ENCODE assay signal across 35 cellular contexts in the genomic region with DNA sequence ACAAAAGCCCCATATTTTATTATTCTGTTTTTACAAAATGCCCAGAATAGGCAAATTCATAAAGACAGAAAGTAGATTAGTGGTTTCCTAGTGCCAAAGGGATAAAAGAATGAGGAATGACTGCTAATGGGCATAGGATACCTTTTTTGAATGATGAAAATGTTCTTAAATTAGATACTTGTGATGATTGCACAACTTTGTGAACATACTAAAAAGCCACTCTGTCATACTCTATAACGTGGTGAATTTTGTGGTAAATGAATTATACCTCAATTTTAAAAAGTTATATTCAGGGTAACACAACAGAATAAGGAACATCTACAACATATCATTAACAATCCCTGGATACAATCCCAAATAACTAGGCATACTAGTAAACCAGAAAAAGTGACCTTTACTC. TPM values are rescaled to one million over a fixed set of nuclear protein-coding genes. Genes with fewer than 3 reads are reported as not detected.
DNase-seq lines count a peak whose midpoint lies in the region; ATAC-seq, FAIRE-seq and TF ChIP-seq lines count a peak whose summit lies in the region.
"Had no signal": no experiment of that assay in that cellular context is flagged by ENCODE, and none has a peak within 500 bp of the region (broad histone marks: within the 10 kb centered on the region; RNA-seq: fewer than 3 reads in every experiment).

No MANE protein-coding gene starts in this region.

- dilution Hi-C loops in IMR-90 (cut with HindIII; ENCODE audit: low sequenced_read_pairs, unreplicated experiment): no loop called here

- H3K9me1 ChIP-seq in IMR-90 (ENCODE audit: insufficient read depth, low read length) (no peaks in the 10 kb centered on the region), K562 (ENCODE audit: control insufficient read depth, insufficient read depth, low read length) (no peaks in the 10 kb centered on the region)

- H4K20me1 ChIP-seq in HepG2 (ENCODE audit: insufficient read depth, low read length) (no peaks in the 10 kb centered on the region), IMR-90 (ENCODE audit: insufficient read depth, low read length) (no peaks in the 10 kb centered on the region), K562 (replicated peaks; ENCODE audit: control insufficient read depth, insufficient read depth, low read length) (no peaks in the 10 kb centered on the region)
- H4K20me1 ChIP-seq: BLaER1; BLaER1 treated with 17β-estradiol and CSF1 and Interleukin-3, amounts not matched to agents 10 nM and 100 nM had no signal

- TF ChIP-seq EP300 in HepG2 (IDR thresholded peaks at IDR 0.05; ENCODE audit: low read depth in 2 of 2, low read length in 2 of 2): no peak
- TF ChIP-seq EP300 in HepG2 (CRISPR knock-in tag; IDR thresholded peaks at IDR 0.05; ENCODE audit: borderline replicate concordance): no peak
- TF ChIP-seq EP300 in K562 (IDR thresholded peaks at IDR 0.05; ENCODE audit: low read length): no peak

- H3K4ac ChIP-seq in IMR-90 (ENCODE audit: low read depth, low read length): no peak overlapping the region

- H2AK9ac ChIP-seq in IMR-90 (replicated peaks; ENCODE audit: low read depth, low read length, poor library complexity): no peak overlapping the region

- no peaks in the 10 kb centered on the region for H3K27me3 ChIP-seq in HepG2 (ENCODE audit: control insufficient read depth in 1 of 2, insufficient read depth in 2 of 2, low read length in 2 of 2)
- H3K27me3 ChIP-seq in right lobe of liver: no peaks in the 10 kb centered on the region
- H3K27me3 ChIP-seq in IMR-90 (ENCODE audit: control insufficient read depth, insufficient read depth, low read length): no peaks in the 10 kb centered on the region
- no peaks in the 10 kb centered on the region for H3K27me3 ChIP-seq in K562 (ENCODE audit: control insufficient read depth in 2 of 2, insufficient read depth in 2 of 2, low read length in 2 of 2)
- H3K27me3 ChIP-seq in CD4-positive, alpha-beta memory T cell (ENCODE audit: insufficient read depth, low read length): no peaks in the 10 kb centered on the region
- H3K27me3 ChIP-seq: BE2C; BLaER1; BLaER1 treated with 17β-estradiol and CSF1 and Interleukin-3, amounts not matched to agents 10 nM and 100 nM had no signal

- no peak overlapping the region for H3K27ac ChIP-seq in HepG2 (ENCODE audit: extremely low read length, insufficient read depth, low read length)
- H3K27ac ChIP-seq in right lobe of liver: no peak overlapping the region
- no peak overlapping the region for H3K27ac ChIP-seq in IMR-90 (ENCODE audit: insufficient read depth, low read length)
- no peak overlapping the region for H3K27ac ChIP-seq in K562 (ENCODE audit: extremely low read depth, low read depth, low read length)
- no peak overlapping the region for H3K27ac ChIP-seq in CD4-positive, alpha-beta memory T cell (ENCODE audit: low read depth, low read length)
- H3K27ac ChIP-seq: 22Rv1; A549; BLaER1; BLaER1 treated with 17β-estradiol and CSF1 and Interleukin-3, amounts not matched to agents 10 nM and 100 nM; C4-2B had no signal

- peaks cover 5 to 11% (median 9%) of the 10 kb centered on the region in 4 donors for H3K4me1 Mint-ChIP-seq in CD4-positive, alpha-beta memory T cell
- H3K4me1 Mint-ChIP-seq: B cell, CD14-positive monocyte had no signal

- TF ChIP-seq POLR2A in HepG2 (IDR thresholded peaks at IDR 0.05; ENCODE audit: insufficient read depth in 1 of 2, low read depth in 2 of 2, low read length in 2 of 2) (no peak), right lobe of liver (IDR thresholded peaks at IDR 0.05) (no peak), IMR-90 (IDR thresholded peaks at IDR 0.05; ENCODE audit: low read depth, low read length) (no peak), K562 (conservative IDR thresholded peaks at IDR 0.05) (no peak)

- ATAC-seq in HepG2 (no peak), right lobe of liver (no peak), IMR-90 (ENCODE audit: low read depth) (no peak), K562 (no peak)
- ATAC-seq: A549; CD8-positive, alpha-beta T cell had no signal

- CTCF ChIA-PET in HepG2 (lab: Yijun Ruan, JAX; ENCODE audit: low intra/inter-chr PET ratio, low total read pairs): no interaction called here
- CTCF ChIA-PET in IMR-90 (lab: Yijun Ruan, JAX): no interaction called here
- CTCF ChIA-PET in K562 (lab: Yijun Ruan, JAX; ENCODE audit: low intra/inter-chr PET ratio): no interaction called here
- CTCF ChIA-PET in CD4-positive, alpha-beta memory T cell (lab: Charles Lee; ENCODE audit: partially characterized antibody): no interaction called here

- peaks cover 0 to 47% (median 20%) of the 10 kb centered on the region in 8 donors for H3K9me3 Mint-ChIP-seq in CD4-positive, alpha-beta memory T cell

- H3K14ac ChIP-seq in IMR-90 (replicated peaks; ENCODE audit: low read depth, low read length): no peak overlapping the region

- BruUV-seq in HepG2 (replicated peaks; lab: Mats Ljungman, UMichigan) (no TSS peak), IMR-90 (replicated peaks; lab: Mats Ljungman, UMichigan) (no TSS peak), K562 (replicated peaks; lab: Mats Ljungman, UMichigan) (no TSS peak)

- peaks cover 0 to 12% of the 10 kb centered on the region in 2 donors for H3K36me3 Mint-ChIP-seq in CD4-positive, alpha-beta memory T cell
- H3K36me3 Mint-ChIP-seq: CD14-positive monocyte; CD8-positive, alpha-beta T cell had no signal

- H2AK5ac ChIP-seq in IMR-90 (ENCODE audit: low read depth, low read length): no peak overlapping the region

- TF ChIP-seq CTCF in HepG2 (CRISPR knock-in tag; IDR thresholded peaks at IDR 0.05) (no peak), right lobe of liver (IDR thresholded peaks at IDR 0.05) (no peak), IMR-90 (conservative IDR thresholded peaks at IDR 0.05; ENCODE audit: low read depth, low read length) (no peak), K562 (IDR thresholded peaks at IDR 0.05 in 2 of 3, conservative IDR thresholded peaks at IDR 0.05 in 1 of 3; ENCODE audit: insufficient read depth in 2 of 3, low read depth in 1 of 3, low read length in 3 of 3) (no peak)

- peaks cover 5% of the 10 kb centered on the region for H3K4me1 ChIP-seq in HepG2 (ENCODE audit: insufficient read depth, low read length)
- H3K4me1 ChIP-seq in right lobe of liver: no peaks in the 10 kb centered on the region
- no peaks in the 10 kb centered on the region for H3K4me1 ChIP-seq in IMR-90 (ENCODE audit: control insufficient read depth, insufficient read depth, low read length)
- no peaks in the 10 kb centered on the region for H3K4me1 ChIP-seq in K562 (replicated peaks in 1 of 2; ENCODE audit: control insufficient read depth in 2 of 2, insufficient read depth in 2 of 2, low read length in 2 of 2)
- no peaks in the 10 kb centered on the region for H3K4me1 ChIP-seq in CD4-positive, alpha-beta memory T cell (ENCODE audit: insufficient read depth, low read length)
- H3K4me1 ChIP-seq: A549; BE2C; BLaER1; BLaER1 treated with 17β-estradiol and CSF1 and Interleukin-3, amounts not matched to agents 10 nM and 100 nM; Caco-2 had no signal

- H3K79me1 ChIP-seq in IMR-90 (ENCODE audit: low read depth in 1 of 2, low read length in 2 of 2): no peaks in the 10 kb centered on the region

- in situ Hi-C loops in HepG2 (cut with HindIII; ENCODE audit: extremely low pct_ligation_motif_present, low pct_unique_long_range_greater_than_20kb): loop anchor here (10.0 kb wide), 1 partner anchor 306 kb away; the partner anchor contains the start of gene RGPD8
- in situ Hi-C loops in IMR-90 (cut with MboI; ENCODE audit: low sequenced_read_pairs): no loop called here
- in situ Hi-C loops in K562 (cut with MboI): loop anchor here (10.0 kb wide), 1 partner anchor 456 kb away; the partner anchor contains the start of gene CHCHD5

- H3K4me3 ChIP-seq in HepG2 (replicated peaks in 1 of 3; ENCODE audit: insufficient read depth in 1 of 3, low read depth in 2 of 3, low read length in 3 of 3): no peak overlapping the region
- no peak overlapping the region for H3K4me3 ChIP-seq in right lobe of liver
- no peak overlapping the region for H3K4me3 ChIP-seq in IMR-90 (ENCODE audit: insufficient read depth, low read depth, low read length)
- H3K4me3 ChIP-seq in K562: no peak overlapping the region
- no peak overlapping the region for H3K4me3 ChIP-seq in CD4-positive, alpha-beta memory T cell (ENCODE audit: low read length in 2 of 2)
- H3K4me3 ChIP-seq: A549; BLaER1; BLaER1 treated with 17β-estradiol and CSF1 and Interleukin-3, amounts not matched to agents 10 nM and 100 nM had no signal

- H2BK20ac ChIP-seq in IMR-90 (ENCODE audit: low read depth, low read length): no peak overlapping the region

- H3K27ac Mint-ChIP-seq in CD4-positive, alpha-beta memory T cell: no peak overlapping the region
- H3K27ac Mint-ChIP-seq: B cell; CD14-positive monocyte; CD4-positive, alpha-beta T cell; CD4-positive, CD25-positive, alpha-beta regulatory T cell; CD8-positive, alpha-beta memory T cell; CD8-positive, alpha-beta T cell had no signal

- H2AFZ ChIP-seq in HepG2 (ENCODE audit: low read length): no peak overlapping the region
- H2AFZ ChIP-seq in IMR-90 (replicated peaks; ENCODE audit: low read length, poor library complexity): no peak overlapping the region
- no peak overlapping the region for H2AFZ ChIP-seq in K562 (ENCODE audit: low read depth, low read length)

- no peak overlapping the region for H4K8ac ChIP-seq in IMR-90 (ENCODE audit: low read depth in 2 of 2, low read length in 2 of 2)

- H3K27me3 Mint-ChIP-seq in CD4-positive, alpha-beta memory T cell: no peaks in the 10 kb centered on the region
- H3K27me3 Mint-ChIP-seq: B cell; CD4-positive, alpha-beta T cell; CD4-positive, CD25-positive, alpha-beta regulatory T cell; CD8-positive, alpha-beta memory T cell had no signal

- no peak overlapping the region for H2BK5ac ChIP-seq in IMR-90 (ENCODE audit: low read depth, low read length, poor library complexity, severe bottlenecking)

- H3K56ac ChIP-seq in IMR-90 (ENCODE audit: extremely low read depth, insufficient read depth, low read length): no peak overlapping the region

- H3K4me3 Mint-ChIP-seq in CD4-positive, alpha-beta memory T cell: no peak overlapping the region
- H3K4me3 Mint-ChIP-seq: B cell; CD14-positive monocyte; CD4-positive, alpha-beta T cell; CD4-positive, CD25-positive, alpha-beta regulatory T cell; CD8-positive, alpha-beta memory T cell; CD8-positive, alpha-beta T cell had no signal

- H3K23ac ChIP-seq in IMR-90 (ENCODE audit: low read depth, low read length): no peak overlapping the region

- no peak overlapping the region for H2BK120ac ChIP-seq in IMR-90 (ENCODE audit: low read depth, low read length)

- H3K9ac ChIP-seq in HepG2 (ENCODE audit: insufficient read depth, low read depth, low read length) (no peak overlapping the region), IMR-90 (ENCODE audit: low read depth, low read length) (no peak overlapping the region), K562 (ENCODE audit: insufficient read depth in 1 of 2, low read depth in 2 of 2, low read length in 2 of 2) (no peak overlapping the region)
- H3K9ac ChIP-seq: BLaER1; BLaER1 treated with 17β-estradiol and CSF1 and Interleukin-3, amounts not matched to agents 10 nM and 100 nM had no signal

- POLR2A ChIA-PET in HepG2 (lab: Yijun Ruan, JAX): no interaction called here
- POLR2A ChIA-PET in IMR-90 (lab: Charles Lee; ENCODE audit: unreplicated experiment): no interaction called here
- POLR2A ChIA-PET in K562 (lab: Yijun Ruan, JAX): no interaction called here
- POLR2A ChIA-PET in CD4-positive, alpha-beta memory T cell (lab: Charles Lee; ENCODE audit: partially characterized antibody): no interaction called here

- 15% methylated on average over 1 of the region's 1 CpG for WGBS in HepG2 (ENCODE audit: low lambda C conversion rate)
- 78% methylated on average over 1 of the region's 1 CpG for WGBS in right lobe of liver (ENCODE audit: insufficient coverage, low coverage, low lambda C conversion rate, missing lambda C conversion rate)
- no CpG with 5 or more reads among the region's 1 CpG for WGBS in IMR-90 (ENCODE audit: extremely low coverage in 2 of 2, insufficient read length in 1 of 2), 2 experiments
- WGBS in K562 (ENCODE audit: insufficient coverage, low coverage, missing lambda C conversion rate): 15% methylated on average over 1 of the region's 1 CpG

- intact Hi-C loops in HepG2 (cut with micrococcal nuclease; ENCODE audit: unreplicated experiment) (no loop called here), right lobe of liver (cut with DNase I) (no loop called here), IMR-90 (cut with micrococcal nuclease) (no loop called here), K562 (cut with micrococcal nuclease) (no loop called here)
- intact Hi-C loops in CD4-positive, alpha-beta memory T cell (cut with micrococcal nuclease): no loop called here

- TF ChIP-seq RAD21 in HepG2 (CRISPR knock-in tag; IDR thresholded peaks at IDR 0.05): no peak
- TF ChIP-seq RAD21 in IMR-90 (IDR thresholded peaks at IDR 0.05; ENCODE audit: low read length): no peak
- no peak for TF ChIP-seq RAD21 in K562 (CRISPR knock-in tag; conservative IDR thresholded peaks at IDR 0.05 in 1 of 2, IDR thresholded peaks at IDR 0.05 in 1 of 2)

- H3K36me3 ChIP-seq in HepG2 (replicated peaks in 1 of 2; ENCODE audit: control insufficient read depth in 1 of 2, insufficient read depth in 2 of 2, low read length in 2 of 2) (no peaks in the 10 kb centered on the region), right lobe of liver (no peaks in the 10 kb centered on the region), IMR-90 (ENCODE audit: control insufficient read depth, insufficient read depth, low read length) (no peaks in the 10 kb centered on the region), K562 (ENCODE audit: control insufficient read depth, insufficient read depth, low read length) (no peaks in the 10 kb centered on the region)
- no peaks in the 10 kb centered on the region for H3K36me3 ChIP-seq in CD4-positive, alpha-beta memory T cell (ENCODE audit: insufficient read depth, low read length)
- H3K36me3 ChIP-seq: BE2C, BLaER1 had no signal

- FAIRE-seq in HepG2 (lab: Jason Lieb, UNC) (no peak), K562 (lab: Jason Lieb, UNC) (no peak)
- FAIRE-seq: A204.1, A549, D721Med had no signal

- no peak overlapping the region for H4K91ac ChIP-seq in IMR-90 (ENCODE audit: insufficient read depth, low read depth, low read length)

- H3K79me2 ChIP-seq in HepG2 (ENCODE audit: insufficient read depth, low read length) (no peaks in the 10 kb centered on the region), K562 (ENCODE audit: control insufficient read depth, insufficient read depth, low read length) (no peaks in the 10 kb centered on the region)

- H4K5ac ChIP-seq in IMR-90 (ENCODE audit: low read depth, low read length): no peak overlapping the region

- H3K18ac ChIP-seq in IMR-90 (ENCODE audit: low read depth, low read length): no peak overlapping the region

- H2BK15ac ChIP-seq in IMR-90 (ENCODE audit: low read depth, low read length): no peak overlapping the region

- DNase-seq in HepG2 (ENCODE audit: low spot score): no peak
- no peak for DNase-seq in right lobe of liver
- no peak for DNase-seq in IMR-90
- no peak for DNase-seq in K562 (ENCODE audit: extremely low read depth in 1 of 4, low spot score in 3 of 4)
- DNase-seq in MV-4-11 (lab: John Stamatoyannopoulos, UW): no peak
- no peak for DNase-seq in CD4-positive, alpha-beta memory T cell
- DNase-seq: 8988T; ACHN; AML-193; BE2C; C1 segment of cervical spinal cord; Caco-2; Calu3; CD4-positive, alpha-beta T cell; CD4-positive, CD25-positive, alpha-beta regulatory T cell; CD8-positive, alpha-beta memory T cell; CD8-positive, alpha-beta T cell; COR-L47; DMS 273 treated with DMSO at 0.1 percent for 48 hours; DMS153; DMS53; DMS79; DMS79 treated with DMSO at 0.1 percent for 48 hours; DND-41; EL had no signal

- no peak overlapping the region for H3K4me2 ChIP-seq in HepG2 (ENCODE audit: low read depth, low read length)
- H3K4me2 ChIP-seq in IMR-90 (ENCODE audit: low read depth, low read length): no peak overlapping the region
- H3K4me2 ChIP-seq in K562 (ENCODE audit: insufficient read depth, low read length): no peak overlapping the region
- H3K4me2 ChIP-seq: A549; BLaER1; BLaER1 treated with 17β-estradiol and CSF1 and Interleukin-3, amounts not matched to agents 10 nM and 100 nM had no signal

- H3K9me3 ChIP-seq in HepG2 (ENCODE audit: low read length) (no peaks in the 10 kb centered on the region), right lobe of liver (no peaks in the 10 kb centered on the region), IMR-90 (ENCODE audit: control insufficient read depth, insufficient read depth, low read length) (no peaks in the 10 kb centered on the region; the same call in 1 of the 2 replicates), K562 (replicated peaks; ENCODE audit: control insufficient read depth, insufficient read depth, low read depth, low read length) (no peaks in the 10 kb centered on the region)
- no peaks in the 10 kb centered on the region for H3K9me3 ChIP-seq in CD4-positive, alpha-beta memory T cell (ENCODE audit: control insufficient read depth in 1 of 2, low read length in 2 of 2)
- H3K9me3 ChIP-seq: BE2C had no signal

RNA-seq across cellular contexts. Expression of gene FBLN7, which starts 9.1 kb away (rescaled TPM):
- total RNA-seq in HepG2 (2016; rRNA removed; fragmentation: Illumina TruSeq; extraction: Trizol) (0.95 and 1.4 TPM in 2 replicates), right lobe of liver (1 to 10 TPM; 1.2 to 5.4 (median 2.9) TPM), IMR-90 (2012; rRNA removed) (under 0.01 and 0.18 TPM in 2 replicates), K562 (2014; rRNA removed) (not detected in 2 replicates), K562 (2014; rRNA removed; fragmentation: Illumina TruSeq; extraction: Trizol) (not detected in 2 replicates), K562 (2015; rRNA removed; fragmentation: Illumina TruSeq; extraction: Trizol) (not detected in 2 replicates), K562 (2021) (0.13 TPM in 1 of 2 replicates, not detected in the other)
- 0.53 and 1.0 TPM in 2 replicates for total RNA-seq in HepG2 (2016; cell fraction: cytosol; rRNA removed; fragmentation: Illumina TruSeq; extraction: Trizol; ENCODE audit: low read depth)
- 0.52 and 1.1 TPM in 2 replicates for total RNA-seq in HepG2 (2016; cell fraction: insoluble cytoplasmic fraction; rRNA removed; fragmentation: Illumina TruSeq; extraction: Trizol)
- total RNA-seq in HepG2 (2016; cell fraction: membrane; rRNA removed; fragmentation: Illumina TruSeq; extraction: Trizol): 0.87 and 0.90 TPM in 2 replicates
- total RNA-seq in HepG2 (2016; cell fraction: nucleus; rRNA removed; fragmentation: Illumina TruSeq; extraction: Trizol): 2.6 and 2.7 TPM in 2 replicates
- polyA plus RNA-seq in HepG2 (2011; rRNA removed) (2.3 and 2.4 TPM in 2 replicates), IMR-90 (2012; rRNA removed) (1.0 and 1.2 TPM in 2 replicates), K562 (2011; rRNA removed) (not detected in 2 replicates), K562 (2014; fragmentation: Illumina TruSeq; extraction: Trizol) (not detected in 2 replicates), K562 (2014; fragmentation: Nextera tagmentation; extraction: Ambion mirVana) (not detected), K562 (2014; rRNA removed) (not detected in 2 replicates)
- 2.2 and 2.5 TPM in 2 replicates for polyA plus RNA-seq in HepG2 (2011; cell fraction: cytosol; rRNA removed)
- polyA plus RNA-seq in HepG2 (2011; cell fraction: nucleus; rRNA removed): 5.3 and 6.4 TPM in 2 replicates
- 5.1 and 5.4 TPM in 2 replicates for polyA plus RNA-seq in HepG2 (2012)
- 1.1 and 1.2 TPM in 2 replicates for polyA plus RNA-seq in HepG2 (2016; cell fraction: cytosol; fragmentation: Illumina TruSeq; extraction: Trizol; ENCODE audit: low read depth)
- 2.1 and 2.2 TPM in 2 replicates for polyA plus RNA-seq in HepG2 (2016; cell fraction: insoluble cytoplasmic fraction; fragmentation: Illumina TruSeq; extraction: Trizol; ENCODE audit: low read depth)
- polyA plus RNA-seq in HepG2 (2016; cell fraction: membrane; fragmentation: Illumina TruSeq; extraction: Trizol; ENCODE audit: low read depth): 1.6 and 1.7 TPM in 2 replicates
- 6.5 TPM in 2 replicates for polyA plus RNA-seq in HepG2 (2016; cell fraction: nucleus; fragmentation: Illumina TruSeq; extraction: Trizol; ENCODE audit: insufficient read depth, low read depth)
- polyA minus RNA-seq in HepG2 (2011; rRNA and poly(A)+ RNA removed; ENCODE audit: low replicate concordance): 3.2 TPM in 1 of 2 replicates, not detected in the other
- 1.6 and 2.9 TPM in 2 replicates for polyA minus RNA-seq in HepG2 (2011; cell fraction: cytosol; rRNA and poly(A)+ RNA removed)
- polyA minus RNA-seq in HepG2 (2011; cell fraction: nucleus; rRNA and poly(A)+ RNA removed): 3.4 and 4.0 TPM in 2 replicates
- polyA plus RNA-seq in IMR-90 (2012; cell fraction: cytosol; rRNA removed): 1.00 and 1.5 TPM in 2 replicates
- polyA plus RNA-seq in IMR-90 (2012; cell fraction: nucleus; rRNA removed; ENCODE audit: low replicate concordance): 0.59 and 0.69 TPM in 2 replicates
- total RNA-seq in K562 (2011; cell fraction: chromatin; rRNA removed; ENCODE audit: low replicate concordance): not detected in 2 replicates
- not detected in 2 replicates for total RNA-seq in K562 (2011; cell fraction: nucleolus; rRNA removed)
- not detected in 2 replicates for total RNA-seq in K562 (2011; cell fraction: nucleoplasm; rRNA removed)
- polyA plus RNA-seq in K562 (2011; cell fraction: cytosol; rRNA removed): not detected in 2 replicates
- polyA plus RNA-seq in K562 (2011; cell fraction: nucleus; rRNA removed): not detected in 2 replicates
- not detected in 2 replicates for polyA plus RNA-seq in K562 (2012)
- polyA minus RNA-seq in K562 (2011; rRNA and poly(A)+ RNA removed): not detected in 2 replicates
- not detected in 2 replicates for polyA minus RNA-seq in K562 (2011; cell fraction: cytosol; rRNA and poly(A)+ RNA removed)
- not detected in 2 replicates for polyA minus RNA-seq in K562 (2011; cell fraction: nucleus; rRNA and poly(A)+ RNA removed)
- total RNA-seq in CD4-positive, alpha-beta memory T cell: 10 to 100 TPM; 34.3 to 37.0 TPM
- polyA plus RNA-seq in CD4-positive, alpha-beta memory T cell: 10 to 100 TPM; 29.3 to 41.2 TPM
- total RNA-seq: Daoy had no signal
- polyA plus RNA-seq: CD14-positive monocyte had no signal

Comparison
In these comparisons a context has a peak if more than half of its experiments do, and no peak if none do; other contexts are left out.
1. RNA of gene FBLN7, which starts 9.1 kb away (total RNA-seq): 34.3 to 37.0 TPM in CD4-positive, alpha-beta memory T cell; 1.2 to 5.4 TPM in right lobe of liver, 0.52 to 2.7 TPM in HepG2, under 0.01 to 0.18 TPM in IMR-90 and 0.13 TPM in K562; every median in the first group is over 4 times any median in the second.
2. Of the 241 proteins assayed by ChIP-seq in both HepG2 and K562: peak only in HepG2: none; only in K562: none; in both: CEBPB; in neither: 239; mixed calls (peak in some experiments, not most) for 1.